In genomic region chr12:52980773-52981423, GRCh38 we compare ENCODE assay signal across 8 cellular contexts. TPM values are rescaled to one million over a fixed set of nuclear protein-coding genes. Genes with fewer than 3 reads are reported as not detected.
DNase-seq lines count a peak whose midpoint lies in the region; ATAC-seq and TF ChIP-seq lines count a peak whose summit lies in the region.

No MANE protein-coding gene starts in this region.

- no peaks in the 10 kb centered on the region for H3K36me3 ChIP-seq in DOHH2 (ENCODE audit: control insufficient read depth, low read length)
- H3K36me3 ChIP-seq in adrenal gland (replicated peaks in 1 of 2): no peaks in the 10 kb centered on the region

- H3K4me2 ChIP-seq in DOHH2 (ENCODE audit: low read length): no peak overlapping the region

- DNase-seq in NCI-H187 treated with DMSO at 0.1 percent for 48 hours (lab: John Stamatoyannopoulos, UW) (peak; percentile 90), T-helper 1 cell (peak; percentile 59 to 81 (median 72)), adrenal gland (peak; percentile 91 to 98 (median 94)), left cardiac atrium (peak; percentile 92), renal cortical epithelial cell (ENCODE audit: low read depth) (peak; percentile 85)

- no peak for TF ChIP-seq POLR2A in adrenal gland (IDR thresholded peaks at IDR 0.05)

- H3K79me2 ChIP-seq in DOHH2 (ENCODE audit: control insufficient read depth, low read length): no peaks in the 10 kb centered on the region

- H3K9me3 ChIP-seq in DOHH2 (ENCODE audit: control insufficient read depth, insufficient read depth, low read length): no peaks in the 10 kb centered on the region
- H3K9me3 ChIP-seq in adrenal gland (replicated peaks in 1 of 3): no peaks in the 10 kb centered on the region

- 21 to 27% (median 26%) methylated on average over 10 to 11 of the region's 11 CpGs for whole genome bisulfite sequencing in adrenal gland, 4 donors

- H3K27ac ChIP-seq in DOHH2 (ENCODE audit: low read depth, low read length) (no peak overlapping the region), adrenal gland (no peak overlapping the region)

- ATAC-seq in HG02642 (IDR thresholded peaks at IDR 0.05; ENCODE audit: poor library complexity, unreplicated experiment): peak; percentile 84
- peak; percentile 89 to 93 for ATAC-seq in left cardiac atrium
- no peak for ATAC-seq in HG03045 (IDR thresholded peaks at IDR 0.05; ENCODE audit: unreplicated experiment)

- H4K20me1 ChIP-seq in DOHH2 (ENCODE audit: control insufficient read depth, insufficient read depth, low read depth, low read length): no peaks in the 10 kb centered on the region

- H3K4me1 ChIP-seq in DOHH2 (ENCODE audit: control insufficient read depth, low read length) (no peaks in the 10 kb centered on the region), adrenal gland (replicated peaks in 1 of 2) (no peaks in the 10 kb centered on the region)

- H3K9me2 ChIP-seq in DOHH2 (replicated peaks; ENCODE audit: control insufficient read depth, low read length): no peaks in the 10 kb centered on the region

- H3K4me3 ChIP-seq in DOHH2 (ENCODE audit: low read length) (no peak overlapping the region), adrenal gland (no peak overlapping the region)

- no peaks in the 10 kb centered on the region for H3F3A ChIP-seq in DOHH2 (ENCODE audit: control insufficient read depth, insufficient read depth)

- TF ChIP-seq CTCF in DOHH2 (IDR thresholded peaks at IDR 0.05; ENCODE audit: low read depth, low read length, poor library complexity, severe bottlenecking): peak; percentile 100
- peak; percentile 92 to 100 (median 100) for TF ChIP-seq CTCF in adrenal gland (IDR thresholded peaks at IDR 0.05)

- H3K27me3 ChIP-seq in DOHH2 (ENCODE audit: control insufficient read depth, low read length) (peaks cover 8% of the 10 kb centered on the region), adrenal gland (no peaks in the 10 kb centered on the region)

- intact Hi-C loops in adrenal gland (cut with DNase I): loop anchor here in 1 of 2 donors (2.0 to 10.0 kb wide), 3 partner anchors 96 to 836 kb away; no protein-coding TSS in a partner anchor
- intact Hi-C loops in left cardiac atrium (cut with DNase I): loop anchor here (1.0 to 10.0 kb wide), 5 partner anchors 96 to 826 kb away; no protein-coding TSS in a partner anchor

RNA-seq across cellular contexts. Expression of gene EIF4B, which starts 25.4 kb away (rescaled TPM):
- total RNA-seq in adrenal gland: 100 to 1,000 TPM; 324 to 800 (median 570) TPM
- polyA plus RNA-seq in adrenal gland: 100 to 1,000 TPM in 2 of 3 donors, 10 to 100 TPM in 1; 77.1 to 282 (median 138) TPM
- total RNA-seq in left cardiac atrium: 100 to 1,000 TPM; 332 to 341 TPM
- total RNA-seq in renal cortical epithelial cell: 1,047 and 1,149 TPM in 2 replicates

RNA-seq across cellular contexts. Expression of gene KRT18, which starts 32.0 kb away (rescaled TPM):
- total RNA-seq in adrenal gland (100 to 1,000 TPM in 1 of 8 donors, 10 to 100 TPM in 7; 16.1 to 136 (median 48.2) TPM), left cardiac atrium (10 to 100 TPM; 37.0 to 53.3 TPM), renal cortical epithelial cell (294 and 1,160 TPM in 2 replicates)
- 100 to 1,000 TPM in 1 of 3 donors, 10 to 100 TPM in 2; 26.2 to 121 (median 43.9) TPM for polyA plus RNA-seq in adrenal gland
